ENCODE assay signal across 13 cellular contexts in genomic region chr18:10279905-10280658, GRCh38.
DNase-seq lines count a peak whose midpoint lies in the region; ATAC-seq and TF ChIP-seq lines count a peak whose summit lies in the region.
"Had no signal": no experiment of that assay in that cellular context is flagged by ENCODE, and none has a peak within 500 bp of the region (broad histone marks: within the 10 kb centered on the region; RNA-seq: fewer than 3 reads in every experiment).

No MANE protein-coding gene starts in this region.

- no peaks in the 10 kb centered on the region for H3K4me1 ChIP-seq in GM23338 (ENCODE audit: insufficient read depth)
- H3K4me1 ChIP-seq in heart left ventricle = peaks cover 0 to 8% (median 0%) of the 10 kb centered on the region in 12 donors
- H3K4me1 ChIP-seq in neural progenitor cell = peaks cover 6% of the 10 kb centered on the region

- H3K4me1 Mint-ChIP-seq in GM23338 = no peaks in the 10 kb centered on the region; the same call in 2 of the 3 replicates
- H3K4me1 Mint-ChIP-seq in neural progenitor cell = peaks cover 23% of the 10 kb centered on the region
- H3K4me1 Mint-ChIP-seq: CD4-positive, CD25-positive, alpha-beta regulatory T cell had no signal

- TF ChIP-seq CTCF in GM23338 (conservative IDR thresholded peaks at IDR 0.05; ENCODE audit: low read depth in 2 of 2) = no peak
- no peak for TF ChIP-seq CTCF in heart left ventricle (IDR thresholded peaks at IDR 0.05)
- TF ChIP-seq CTCF in neural progenitor cell (IDR thresholded peaks at IDR 0.05) = no peak

- no peak overlapping the region for H3K4me2 ChIP-seq in GM23338
- no peak overlapping the region for H3K4me2 ChIP-seq in neural progenitor cell

- H3K9me3 ChIP-seq in heart left ventricle (no peaks in the 10 kb centered on the region), neural progenitor cell (ENCODE audit: low read depth) (no peaks in the 10 kb centered on the region)

- H3F3A ChIP-seq in GM23338 (replicated peaks; ENCODE audit: low read depth) (no peaks in the 10 kb centered on the region), neural progenitor cell (ENCODE audit: low read depth) (no peaks in the 10 kb centered on the region)

- H3K4me3 Mint-ChIP-seq in GM23338 (no peak overlapping the region), neural progenitor cell (no peak overlapping the region)
- H3K4me3 Mint-ChIP-seq: CD4-positive, CD25-positive, alpha-beta regulatory T cell had no signal

- H3K79me2 ChIP-seq in GM23338 (replicated peaks; ENCODE audit: insufficient read depth) (no peaks in the 10 kb centered on the region), neural progenitor cell (ENCODE audit: low read depth) (no peaks in the 10 kb centered on the region)

- TF ChIP-seq POLR2A in heart left ventricle (IDR thresholded peaks at IDR 0.05) = no peak

- H3K4me3 ChIP-seq in GM23338 = no peak overlapping the region
- no peak overlapping the region for H3K4me3 ChIP-seq in heart left ventricle
- H3K4me3 ChIP-seq in neural progenitor cell = no peak overlapping the region

- no peak overlapping the region for H3K27ac ChIP-seq in GM23338 (ENCODE audit: low read depth)
- H3K27ac ChIP-seq in heart left ventricle = peak overlapping the region in 1 of 12 donors; percentile 19
- H3K27ac ChIP-seq in neural progenitor cell = no peak overlapping the region
- H3K27ac ChIP-seq: 22Rv1, HL-60 had no signal

- H3K27me3 Mint-ChIP-seq in GM23338 (ENCODE audit: insufficient read depth, low read depth, poor library complexity) = peaks cover 10% of the 10 kb centered on the region
- H3K27me3 Mint-ChIP-seq in neural progenitor cell (ENCODE audit: insufficient read depth, low read depth) = peaks cover 6% of the 10 kb centered on the region

- ATAC-seq in GM23338 (no peak), heart left ventricle (peak; percentile 7 to 78 (median 72)), HG02588 (IDR thresholded peaks at IDR 0.05; ENCODE audit: unreplicated experiment) (no peak)
- ATAC-seq: HCT116 had no signal

- no peaks in the 10 kb centered on the region for H3K36me3 Mint-ChIP-seq in GM23338 (ENCODE audit: low read depth)
- no peaks in the 10 kb centered on the region for H3K36me3 Mint-ChIP-seq in neural progenitor cell
- H3K36me3 Mint-ChIP-seq: CD4-positive, CD25-positive, alpha-beta regulatory T cell had no signal

- no peak overlapping the region for H3K27ac Mint-ChIP-seq in GM23338
- H3K27ac Mint-ChIP-seq in neural progenitor cell = no peak overlapping the region
- H3K27ac Mint-ChIP-seq: CD4-positive, CD25-positive, alpha-beta regulatory T cell had no signal

- H2AFZ ChIP-seq in GM23338 = peak overlapping the region; percentile 43; the same call in 1 of the 2 replicates
- peak overlapping the region; percentile 3 for H2AFZ ChIP-seq in neural progenitor cell (replicated peaks)

- DNase-seq in NCI-H1436 (lab: John Stamatoyannopoulos, UW) (peak; percentile 5), NCI-H1436 treated with DMSO at 0.1 percent for 48 hours (lab: John Stamatoyannopoulos, UW) (no peak), GM23338 (ENCODE audit: low spot score) (no peak), heart left ventricle (no peak), neural progenitor cell (ENCODE audit: low spot score) (no peak), hypothalamus (lab: John Stamatoyannopoulos, UW) (no peak), middle frontal gyrus (ENCODE audit: extremely low spot score, low spot score) (no peak)
- DNase-seq: CD4-positive, CD25-positive, alpha-beta regulatory T cell; DMS 273 treated with DMSO at 0.1 percent for 48 hours had no signal

- H4K20me1 ChIP-seq in GM23338 (replicated peaks; ENCODE audit: insufficient read depth) = no peaks in the 10 kb centered on the region
- H4K20me1 ChIP-seq in neural progenitor cell (ENCODE audit: low read depth) = no peaks in the 10 kb centered on the region

- H3K9ac ChIP-seq in neural progenitor cell = no peak overlapping the region

- no peaks in the 10 kb centered on the region for H3K36me3 ChIP-seq in GM23338 (ENCODE audit: insufficient read depth)
- no peaks in the 10 kb centered on the region for H3K36me3 ChIP-seq in heart left ventricle
- no peaks in the 10 kb centered on the region for H3K36me3 ChIP-seq in neural progenitor cell

- H3K27me3 ChIP-seq in GM23338 (ENCODE audit: insufficient read depth) (no peaks in the 10 kb centered on the region), heart left ventricle (no peaks in the 10 kb centered on the region), neural progenitor cell (no peaks in the 10 kb centered on the region)

- WGBS in heart left ventricle, 4 donors = 71 to 80% (median 73%) methylated on average over 9 of the region's 9 CpGs

- intact Hi-C loops in heart left ventricle (cut with DNase I) = loop anchor here in 1 of 10 donors (10.0 kb wide), 1 partner anchor 225 kb away; no protein-coding TSS in a partner anchor

- no peaks in the 10 kb centered on the region for H3K9me3 Mint-ChIP-seq in GM23338
- H3K9me3 Mint-ChIP-seq in neural progenitor cell = peaks cover 4% of the 10 kb centered on the region

- H3K9me2 ChIP-seq in GM23338 (ENCODE audit: insufficient read depth) = peaks cover 8% of the 10 kb centered on the region; the same call in 1 of the 2 replicates

TF ChIP-seq in GM23338, 12 proteins besides CTCF, POLR2A, EP300 and RAD21 (continues in another document):
- TF ChIP-seq ETS1 (IDR thresholded peaks at IDR 0.05) (no peak), NANOG (IDR thresholded peaks at IDR 0.05; ENCODE audit: borderline replicate concordance) (no peak), POLR2AphosphoS5 (IDR thresholded peaks at IDR 0.05; ENCODE audit: low read depth) (no peak), JUNB (IDR thresholded peaks at IDR 0.05; ENCODE audit: unreplicated experiment) (no peak), CREB1 (CRISPR knock-in tag; IDR thresholded peaks at IDR 0.05; ENCODE audit: low read depth) (no peak), EZH2phosphoT487 (IDR thresholded peaks at IDR 0.05; ENCODE audit: unreplicated experiment) (no peak), EZH2 (IDR thresholded peaks at IDR 0.05; ENCODE audit: low read depth, unreplicated experiment) (no peak)

Comparison
In these comparisons a context has a peak if more than half of its experiments do, and no peak if none do; other contexts are left out.
1. ATAC-seq: peak in heart left ventricle (4 of 4); none in GM23338 (single experiment) and HG02588 (single experiment).